ENCODE assay signal across 23 cellular contexts in the genomic region with DNA sequence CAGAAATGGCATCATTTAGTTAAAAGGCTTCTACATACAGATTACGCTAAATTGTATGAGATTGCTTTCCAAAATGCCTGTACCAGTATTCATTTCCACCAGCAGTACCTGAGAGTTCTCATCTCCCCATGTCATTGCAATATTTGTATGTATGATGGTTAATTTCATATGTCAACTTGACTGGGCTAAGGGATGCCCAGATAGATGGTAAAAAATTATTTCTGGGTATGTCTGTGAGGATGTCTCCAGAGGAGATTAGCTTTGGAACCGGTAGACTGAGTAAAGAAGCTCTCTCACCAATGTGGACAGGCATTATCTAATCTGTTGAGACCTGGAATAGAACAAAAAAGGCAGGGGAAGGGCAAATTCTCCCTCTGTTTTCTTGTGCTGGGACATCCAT.
"Had no signal": no experiment of that assay in that cellular context is flagged by ENCODE, and none has a peak within 500 bp of the region (broad histone marks: within the 10 kb centered on the region; RNA-seq: fewer than 3 reads in every experiment).

No MANE protein-coding gene starts in this region.

- DNase-seq: activated CD4-positive, alpha-beta memory T cell treated with anti-CD3 and anti-CD28 coated beads, Interleukin-2, amount 10 ng/mL, durations not matched to agents 7 days and 5 days; activated CD4-positive, alpha-beta T cell treated with anti-CD3 and anti-CD28 coated beads for 1 hour; activated CD4-positive, alpha-beta T cell treated with anti-CD3 and anti-CD28 coated beads for 4 hours; activated CD4-positive, alpha-beta T cell treated with anti-CD3 and anti-CD28 coated beads, Interleukin-2, amount 10 ng/mL, durations not matched to agents 7 days and 5 days; activated CD4-positive, alpha-beta T cell treated with anti-CD3 and anti-CD28 coated beads, Interleukin-2, amount 50 U/mL, for 4 hours; activated effector memory CD4-positive, alpha-beta T cell treated with Interleukin-2 at 50 U/mL for 16 hours; activated gamma-delta T cell treated with Interleukin-2 at 50 U/mL for 16 hours; activated naive CD4-positive, alpha-beta T cell treated with anti-CD3 and anti-CD28 coated beads, Interleukin-2, amount 50 U/mL, for 16 hours; activated naive CD4-positive, alpha-beta T cell treated with Interleukin-2 at 50 U/mL for 16 hours; activated T-cell treated with anti-CD3 and anti-CD28 coated beads, Interleukin-2, amount 50 U/mL, for 4 hours; amygdala; aorta; body of pancreas; caudate nucleus; effector CD8-positive, alpha-beta T cell; foreskin keratinocyte; heart right ventricle; T-helper 2 cell had no signal

- H3K4me3 ChIP-seq: body of pancreas, gastroesophageal sphincter, heart right ventricle, hepatocyte had no signal

- H3K4me2 ChIP-seq: hepatocyte had no signal

- H3K4me3 Mint-ChIP-seq: activated CD4-positive, alpha-beta memory T cell treated with anti-CD3 and anti-CD28 coated beads, Interleukin-2, amount 10 ng/mL, durations not matched to agents 7 days and 5 days; activated CD4-positive, alpha-beta T cell treated with anti-CD3 and anti-CD28 coated beads, Interleukin-2, amount 10 ng/mL, durations not matched to agents 7 days and 5 days; activated naive CD8-positive, alpha-beta T cell; activated T-cell treated with anti-CD3 and anti-CD28 coated beads, Interleukin-2, amount 50 U/mL, for 4 hours; activated T-helper 17 cell treated with anti-CD3 and anti-CD28 coated beads, Interleukin-2, amount 50 U/mL, for 72 hours had no signal

- H2AFZ ChIP-seq: hepatocyte had no signal

- H3K9me3 Mint-ChIP-seq: activated CD4-positive, alpha-beta memory T cell treated with anti-CD3 and anti-CD28 coated beads, Interleukin-2, amount 10 ng/mL, durations not matched to agents 7 days and 5 days; activated CD4-positive, alpha-beta T cell treated with anti-CD3 and anti-CD28 coated beads, Interleukin-2, amount 10 ng/mL, durations not matched to agents 7 days and 5 days; activated T-cell treated with anti-CD3 and anti-CD28 coated beads, Interleukin-2, amount 50 U/mL, for 4 hours; activated T-helper 17 cell treated with anti-CD3 and anti-CD28 coated beads, Interleukin-2, amount 50 U/mL, for 72 hours had no signal

- H3K36me3 Mint-ChIP-seq: activated naive CD8-positive, alpha-beta T cell had no signal

- H3K36me3 ChIP-seq: gastroesophageal sphincter had no signal

- H3K27me3 ChIP-seq: foreskin keratinocyte, gastroesophageal sphincter had no signal

- H3K27ac Mint-ChIP-seq: activated CD4-positive, alpha-beta memory T cell treated with anti-CD3 and anti-CD28 coated beads, Interleukin-2, amount 10 ng/mL, durations not matched to agents 7 days and 5 days; activated CD4-positive, alpha-beta T cell treated with anti-CD3 and anti-CD28 coated beads, Interleukin-2, amount 10 ng/mL, durations not matched to agents 7 days and 5 days; activated naive CD8-positive, alpha-beta T cell; activated T-helper 17 cell treated with anti-CD3 and anti-CD28 coated beads, Interleukin-2, amount 50 U/mL, for 72 hours had no signal

- H3K9me3 ChIP-seq: body of pancreas, gastroesophageal sphincter had no signal

- H3K27ac ChIP-seq: body of pancreas, foreskin keratinocyte, gastroesophageal sphincter, heart right ventricle, hepatocyte had no signal

- ATAC-seq: activated T-cell treated with anti-CD3 and anti-CD28 coated beads, Interleukin-2, amount 50 U/mL, for 4 hours; activated T-helper 17 cell treated with anti-CD3 and anti-CD28 coated beads, Interleukin-2, amount 50 U/mL, for 72 hours; body of pancreas; esophagus mucosa; foreskin keratinocyte; gastroesophageal sphincter; heart right ventricle had no signal
